Comparison of ENCODE assay signal across 12 cellular contexts in the genomic region with DNA sequence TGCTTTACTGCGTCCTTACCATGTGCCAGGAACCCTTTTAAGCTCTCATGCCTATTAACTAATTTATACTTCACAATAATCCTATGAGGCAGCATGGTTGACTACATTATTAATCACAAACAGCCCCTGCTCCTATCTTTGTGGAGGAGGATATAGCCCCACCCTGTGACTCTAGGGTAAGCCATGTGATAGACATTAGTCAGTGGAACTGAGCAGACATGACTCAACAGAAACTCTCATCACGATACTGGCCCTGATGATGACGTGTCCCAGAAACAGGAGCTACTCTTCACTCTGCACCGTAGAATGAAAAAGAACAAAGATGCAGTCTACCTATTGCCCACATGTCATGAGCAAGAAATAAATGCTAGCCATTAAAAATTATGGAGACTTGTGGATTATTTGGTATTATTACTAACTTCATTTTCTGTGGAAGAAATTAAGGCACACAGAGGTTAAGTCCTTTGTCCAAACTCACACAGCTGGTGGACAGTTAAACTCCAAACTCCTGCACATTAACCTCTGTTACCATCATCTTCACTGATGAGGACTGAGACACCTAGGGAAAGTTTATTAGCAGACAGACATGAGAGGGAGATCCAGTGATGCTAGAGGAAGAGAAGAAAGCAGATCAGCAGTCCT. TPM values are rescaled to one million over a fixed set of nuclear protein-coding genes. Genes with fewer than 3 reads are reported as not detected.
DNase-seq lines count a peak whose midpoint lies in the region; ATAC-seq and TF ChIP-seq lines count a peak whose summit lies in the region.
"Had no signal": no experiment of that assay in that cellular context is flagged by ENCODE, and none has a peak within 500 bp of the region (broad histone marks: within the 10 kb centered on the region; RNA-seq: fewer than 3 reads in every experiment).

No MANE protein-coding gene starts in this region.

- H3K4me1 ChIP-seq in right atrium auricular region: no peaks in the 10 kb centered on the region
- H3K4me1 ChIP-seq: SJCRH30, thyroid gland had no signal

- no peaks in the 10 kb centered on the region for H3K4me1 Mint-ChIP-seq in stimulated activated naive CD8-positive, alpha-beta T cell treated with anti-CD3 and anti-CD28 coated beads, Interleukin-15, amount 100 ng/mL, for 72 hours
- H3K4me1 Mint-ChIP-seq in mesothelial cell of epicardium: no peaks in the 10 kb centered on the region

- no peak overlapping the region for H3K4me3 Mint-ChIP-seq in stimulated activated naive CD8-positive, alpha-beta T cell treated with anti-CD3 and anti-CD28 coated beads, Interleukin-15, amount 100 ng/mL, for 72 hours
- no peak overlapping the region for H3K4me3 Mint-ChIP-seq in mesothelial cell of epicardium

- no peaks in the 10 kb centered on the region for H3K9me3 ChIP-seq in right atrium auricular region
- H3K9me3 ChIP-seq: SJCRH30, thyroid gland had no signal

- DNase-seq in Right ventricle myocardium inferior (ENCODE audit: missing footprints) (peak; percentile 11), right atrium auricular region (ENCODE audit: low spot score) (no peak), RKO (ENCODE audit: low spot score) (peak; percentile 96), fibroblast of peridontal ligament (ENCODE audit: extremely low read depth) (peak; percentile 94), NCI-H748 (lab: John Stamatoyannopoulos, UW; ENCODE audit: unreplicated experiment) (no peak), mesothelial cell of epicardium (ENCODE audit: low spot score in 2 of 2, unreplicated experiment in 2 of 2) (no peak)
- no peak for DNase-seq in stimulated activated naive CD8-positive, alpha-beta T cell treated with anti-CD3 and anti-CD28 coated beads, Interleukin-15, amount 100 ng/mL, for 72 hours
- DNase-seq: DND-41, SJCRH30, thyroid gland had no signal

- H3K27ac Mint-ChIP-seq in stimulated activated naive CD8-positive, alpha-beta T cell treated with anti-CD3 and anti-CD28 coated beads, Interleukin-15, amount 100 ng/mL, for 72 hours: no peak overlapping the region
- no peak overlapping the region for H3K27ac Mint-ChIP-seq in mesothelial cell of epicardium

- TF ChIP-seq CTCF in right atrium auricular region (IDR thresholded peaks at IDR 0.05): no peak
- TF ChIP-seq CTCF in mesothelial cell of epicardium (IDR thresholded peaks at IDR 0.05; ENCODE audit: unreplicated experiment): no peak

- H3K36me3 Mint-ChIP-seq in mesothelial cell of epicardium: no peaks in the 10 kb centered on the region

- intact Hi-C loops in Right ventricle myocardium inferior (cut with DNase I): no loop called here

- H3K4me3 ChIP-seq in right atrium auricular region: no peak overlapping the region
- H3K4me3 ChIP-seq: cardiac muscle cell, SJCRH30, thyroid gland had no signal

- no peaks in the 10 kb centered on the region for H3K9me3 Mint-ChIP-seq in stimulated activated naive CD8-positive, alpha-beta T cell treated with anti-CD3 and anti-CD28 coated beads, Interleukin-15, amount 100 ng/mL, for 72 hours
- H3K9me3 Mint-ChIP-seq in mesothelial cell of epicardium: no peaks in the 10 kb centered on the region

- no peak overlapping the region for H3K27ac ChIP-seq in right atrium auricular region
- H3K27ac ChIP-seq: cardiac muscle cell, SJCRH30, thyroid gland had no signal

- H3K27me3 Mint-ChIP-seq in stimulated activated naive CD8-positive, alpha-beta T cell treated with anti-CD3 and anti-CD28 coated beads, Interleukin-15, amount 100 ng/mL, for 72 hours: peaks cover 13% of the 10 kb centered on the region
- no peaks in the 10 kb centered on the region for H3K27me3 Mint-ChIP-seq in mesothelial cell of epicardium (ENCODE audit: low read depth)

- no peaks in the 10 kb centered on the region for H3K27me3 ChIP-seq in right atrium auricular region
- H3K27me3 ChIP-seq: cardiac muscle cell, SJCRH30, thyroid gland had no signal

- ATAC-seq in Right ventricle myocardium inferior (no peak), HG02623 (IDR thresholded peaks at IDR 0.05; ENCODE audit: unreplicated experiment) (no peak)
- peak; percentile 72 for ATAC-seq in stimulated activated naive CD8-positive, alpha-beta T cell treated with anti-CD3 and anti-CD28 coated beads, Interleukin-15, amount 100 ng/mL, for 72 hours

- H3K36me3 ChIP-seq in right atrium auricular region: no peaks in the 10 kb centered on the region
- H3K36me3 ChIP-seq: cardiac muscle cell, SJCRH30, thyroid gland had no signal

RNA-seq across cellular contexts. Expression of a gene that starts 51.2 kb away (rescaled TPM):
- total RNA-seq in Right ventricle myocardium inferior: 0.22 TPM
- total RNA-seq in right atrium auricular region: not detected
- total RNA-seq in mesothelial cell of epicardium: 5.4 to 6.3 TPM (median 6.1 TPM) in 3 replicates
- total RNA-seq: SJCRH30 had no signal

Comparison
In these comparisons a context has a peak if more than half of its experiments do, and no peak if none do; other contexts are left out.
1. DNase-seq: peak in Right ventricle myocardium inferior (single experiment), RKO (single experiment) and fibroblast of peridontal ligament (single experiment); none in right atrium auricular region (single experiment), stimulated activated naive CD8-positive, alpha-beta T cell treated with anti-CD3 and anti-CD28 coated beads, Interleukin-15, amount 100 ng/mL, for 72 hours (0 of 2), NCI-H748 (single experiment) and mesothelial cell of epicardium (0 of 2).